Comparison of ENCODE assay signal across 9 cellular contexts in genomic region chr1:30743584-30744059, GRCh38. TPM values are rescaled to one million over a fixed set of nuclear protein-coding genes. Genes with fewer than 3 reads are reported as not detected.
DNase-seq lines count a peak whose midpoint lies in the region; ATAC-seq, FAIRE-seq and TF ChIP-seq lines count a peak whose summit lies in the region.
"Had no signal": no experiment of that assay in that cellular context is flagged by ENCODE, and none has a peak within 500 bp of the region (broad histone marks: within the 10 kb centered on the region; RNA-seq: fewer than 3 reads in every experiment).

No MANE protein-coding gene starts in this region.

- H3K4me1 ChIP-seq in testis, result no peaks in the 10 kb centered on the region

- no peaks in the 10 kb centered on the region for H3K9me3 Mint-ChIP-seq in activated B cell treated with CpG ODN at 0.5 μM for 24 hours

- peaks cover 99% of the 10 kb centered on the region for H3K4me1 Mint-ChIP-seq in activated B cell treated with CpG ODN at 0.5 μM for 24 hours

- DNase-seq in NCI-H1105 treated with DMSO at 0.1 percent for 48 hours (lab: John Stamatoyannopoulos, UW), result peak; percentile 13
- DNase-seq in NCI-H1105 (lab: John Stamatoyannopoulos, UW), result no peak
- no peak for DNase-seq in activated B cell treated with CpG ODN at 0.5 μM for 24 hours
- DNase-seq in epithelial cell of esophagus (ENCODE audit: low read depth), result peak; percentile 76
- peak; percentile 54 for DNase-seq in urothelium cell line (ENCODE audit: low spot score)
- no peak for DNase-seq in testis

- peak; percentile 27 for ATAC-seq in HG03565 (IDR thresholded peaks at IDR 0.05; ENCODE audit: unreplicated experiment)
- ATAC-seq in activated B cell treated with CpG ODN at 0.5 μM for 24 hours (ENCODE audit: low read depth), result peak; percentile 72
- ATAC-seq in GM18505 (IDR thresholded peaks at IDR 0.05; ENCODE audit: unreplicated experiment), result no peak

- no peaks in the 10 kb centered on the region for H3K27me3 Mint-ChIP-seq in activated B cell treated with CpG ODN at 0.5 μM for 24 hours

- H3K27me3 ChIP-seq in testis, result no peaks in the 10 kb centered on the region

- peak overlapping the region; percentile 96 for H3K27ac Mint-ChIP-seq in activated B cell treated with CpG ODN at 0.5 μM for 24 hours

- peak overlapping the region; percentile 72 for H3K4me3 Mint-ChIP-seq in activated B cell treated with CpG ODN at 0.5 μM for 24 hours

- no peak overlapping the region for H3K4me3 ChIP-seq in epithelial cell of esophagus (ENCODE audit: low read length)
- no peak overlapping the region for H3K4me3 ChIP-seq in testis

- TF ChIP-seq CTCF in activated B cell treated with CpG ODN at 0.5 μM for 24 hours (IDR thresholded peaks at IDR 0.05) (no peak), epithelial cell of esophagus (IDR thresholded peaks at IDR 0.05; ENCODE audit: insufficient read depth, low read depth, low read length, missing control alignments) (no peak), testis (IDR thresholded peaks at IDR 0.05) (no peak)

- CTCF ChIA-PET in activated B cell treated with CpG ODN at 0.5 μM for 24 hours (lab: Charles Lee), result interaction anchor here (1.0 to 5.8 kb wide), 11 partner anchors 11 to 187 kb away, joined by 3 to 46 read pairs (median 6); partner anchors contain the start of gene LAPTM5

- intact Hi-C loops in activated B cell treated with CpG ODN at 0.5 μM for 24 hours (cut with micrococcal nuclease) (loop anchor here (1.0 kb wide), 3 partner anchors 11 to 36 kb away; no protein-coding TSS in a partner anchor), testis (cut with DNase I; ENCODE audit: low total_unique reads) (no loop called here)

- FAIRE-seq in urothelium cell line (lab: Jason Lieb, UNC), result no peak
- FAIRE-seq: A204.1 had no signal

- no peak overlapping the region for H3K27ac ChIP-seq in testis

- 71 to 83% methylated on average over 4 of the region's 4 CpGs for WGBS in testis, 2 donors

- TF ChIP-seq POLR2A in GM18505 (IDR thresholded peaks at IDR 0.05; ENCODE audit: borderline replicate concordance, extremely low read depth, insufficient read depth, insufficient read length) (no peak), testis (IDR thresholded peaks at IDR 0.05) (no peak)

- H3K9me3 ChIP-seq in testis, result no peaks in the 10 kb centered on the region

- H3K36me3 ChIP-seq in testis (ENCODE audit: low read depth, missing control alignments), result no peaks in the 10 kb centered on the region

- H3K36me3 Mint-ChIP-seq in activated B cell treated with CpG ODN at 0.5 μM for 24 hours (ENCODE audit: low read depth), result peaks cover 93% of the 10 kb centered on the region

- POLR2A ChIA-PET in activated B cell treated with CpG ODN at 0.5 μM for 24 hours (lab: Charles Lee), result interaction anchor here (0.5 to 25.3 kb wide), 11 partner anchors 13 to 1997 kb away, joined by 3 to 662 read pairs (median 6); partner anchors contain the start of genes LAPTM5, MATN1, SNRNP40 and ZCCHC17

RNA-seq across cellular contexts. Expression of gene LAPTM5, which starts 14.0 kb away (rescaled TPM):
- total RNA-seq in activated B cell treated with CpG ODN at 0.5 μM for 24 hours, result 726 and 766 TPM in 2 replicates
- total RNA-seq in testis, result 10 to 100 TPM in 1 of 2 donors, 1 to 10 TPM in 1; 2.0 to 16.3 TPM
- 46.9 TPM for polyA plus RNA-seq in testis (ENCODE audit: insufficient read depth, low read depth, low replicate concordance)

RNA-seq across cellular contexts. Expression of gene MATN1, which starts 20.2 kb away (rescaled TPM):
- total RNA-seq in activated B cell treated with CpG ODN at 0.5 μM for 24 hours (0.93 and 1.2 TPM in 2 replicates), testis (under 1 TPM; 0.55 to 0.62 TPM)
- 0.32 TPM for polyA plus RNA-seq in testis (ENCODE audit: insufficient read depth, low read depth, low replicate concordance)

Comparison
In these comparisons a context has a peak if more than half of its experiments do, and no peak if none do; other contexts are left out.
1. DNase-seq: peak in NCI-H1105 treated with DMSO at 0.1 percent for 48 hours (single experiment), epithelial cell of esophagus (single experiment) and urothelium cell line (single experiment); none in NCI-H1105 (single experiment), activated B cell treated with CpG ODN at 0.5 μM for 24 hours (single experiment) and testis (single experiment).
2. RNA of gene LAPTM5, which starts 14.0 kb away (total RNA-seq): 726 to 766 TPM in activated B cell treated with CpG ODN at 0.5 μM for 24 hours; 2.0 to 16.3 TPM in testis; every median in the first group is over 10 times any median in the second.